ENCODE assay signal across 1 cellular context in genomic region chr9:136728080-136728547, GRCh38.
TF ChIP-seq lines count a peak whose summit lies in the region.

No MANE protein-coding gene starts in this region.

TF ChIP-seq in WTC11, 78 proteins besides CTCF, POLR2A, EP300 and RAD21 (continued from another document and continues in another):
- peak; percentile 91 for TF ChIP-seq ARID4B (CRISPR knock-in tag; IDR thresholded peaks at IDR 0.05; ENCODE audit: borderline replicate concordance)
- TF ChIP-seq ZBTB21 (CRISPR knock-in tag; IDR thresholded peaks at IDR 0.05; ENCODE audit: borderline replicate concordance), result 0 out of 2 replicates have a peak, but pooled peaks have one; percentile 50
- peak; percentile 57; the same call in 1 of the 2 replicates for TF ChIP-seq ZBTB43 (CRISPR knock-in tag; IDR thresholded peaks at IDR 0.05)
- TF ChIP-seq E2F5 (CRISPR knock-in tag; IDR thresholded peaks at IDR 0.05), result peak; percentile 19; the same call in 1 of the 2 replicates
- TF ChIP-seq IRF2 (CRISPR knock-in tag; IDR thresholded peaks at IDR 0.05; ENCODE audit: borderline replicate concordance, low read depth), result no peak
- TF ChIP-seq ELF4 (CRISPR knock-in tag; IDR thresholded peaks at IDR 0.05; ENCODE audit: low read depth), result no peak
- peak; percentile 59; the same call in 1 of the 2 replicates for TF ChIP-seq ZNF219 (CRISPR knock-in tag; IDR thresholded peaks at IDR 0.05; ENCODE audit: borderline replicate concordance)
- TF ChIP-seq FOXP1 (CRISPR knock-in tag; IDR thresholded peaks at IDR 0.05; ENCODE audit: borderline replicate concordance), result peak; percentile 78
- TF ChIP-seq PRRX2 (CRISPR knock-in tag; IDR thresholded peaks at IDR 0.05), result no peak
- TF ChIP-seq SP1 (CRISPR knock-in tag; conservative IDR thresholded peaks at IDR 0.05), result peak; percentile 96
- TF ChIP-seq RELA (CRISPR knock-in tag; IDR thresholded peaks at IDR 0.05; ENCODE audit: borderline replicate concordance), result peak; percentile 63; the same call in 1 of the 2 replicates
- TF ChIP-seq MLX (CRISPR knock-in tag; IDR thresholded peaks at IDR 0.05), result no peak
- TF ChIP-seq USF2 (CRISPR knock-in tag; IDR thresholded peaks at IDR 0.05), result peak; percentile 67
- peak; percentile 92 for TF ChIP-seq MAX (CRISPR knock-in tag; IDR thresholded peaks at IDR 0.05)
- no peak for TF ChIP-seq FOXJ3 (CRISPR knock-in tag; IDR thresholded peaks at IDR 0.05; ENCODE audit: borderline replicate concordance)
- TF ChIP-seq CREM (CRISPR knock-in tag; IDR thresholded peaks at IDR 0.05), result peak; percentile 88
- TF ChIP-seq E2F4 (CRISPR knock-in tag; IDR thresholded peaks at IDR 0.05; ENCODE audit: borderline replicate concordance, low read depth), result 0 out of 2 replicates have a peak, but pooled peaks have one; percentile 53
- TF ChIP-seq ZNF423 (CRISPR knock-in tag; IDR thresholded peaks at IDR 0.05), result no peak
- peak; percentile 70 for TF ChIP-seq ETV6 (CRISPR knock-in tag; IDR thresholded peaks at IDR 0.05)
- TF ChIP-seq TEAD1 (CRISPR knock-in tag; IDR thresholded peaks at IDR 0.05), result peak; percentile 83
- peak; percentile 69; the same call in 1 of the 2 replicates for TF ChIP-seq SMAD3 (CRISPR knock-in tag; IDR thresholded peaks at IDR 0.05; ENCODE audit: borderline replicate concordance)
- TF ChIP-seq ZNF416 (CRISPR knock-in tag; IDR thresholded peaks at IDR 0.05), result peak; percentile 22; the same call in 1 of the 2 replicates
- TF ChIP-seq NR2C2 (CRISPR knock-in tag; IDR thresholded peaks at IDR 0.05), result no peak
- TF ChIP-seq ATF2 (CRISPR knock-in tag; IDR thresholded peaks at IDR 0.05; ENCODE audit: borderline replicate concordance, low read depth), result no peak
- peak; percentile 79 for TF ChIP-seq HMGXB4 (CRISPR knock-in tag; IDR thresholded peaks at IDR 0.05)
- TF ChIP-seq ZNF232 (CRISPR knock-in tag; IDR thresholded peaks at IDR 0.05), result no peak
- TF ChIP-seq E2F1 (CRISPR knock-in tag; IDR thresholded peaks at IDR 0.05), result no peak
- 0 out of 2 replicates have a peak, but pooled peaks have one; percentile 56 for TF ChIP-seq EMX1 (CRISPR knock-in tag; IDR thresholded peaks at IDR 0.05)
- TF ChIP-seq FOXP4 (CRISPR knock-in tag; IDR thresholded peaks at IDR 0.05), result no peak
- no peak for TF ChIP-seq ZNF425 (CRISPR knock-in tag; conservative IDR thresholded peaks at IDR 0.05)
- TF ChIP-seq ESRRA (CRISPR knock-in tag; IDR thresholded peaks at IDR 0.05; ENCODE audit: borderline replicate concordance), result no peak
- TF ChIP-seq TCF7 (CRISPR knock-in tag; IDR thresholded peaks at IDR 0.05; ENCODE audit: low read depth), result 0 out of 2 replicates have a peak, but pooled peaks have one; percentile 23
- no peak for TF ChIP-seq ATF3 (CRISPR knock-in tag; conservative IDR thresholded peaks at IDR 0.05)
- TF ChIP-seq ZMAT4 (CRISPR knock-in tag; IDR thresholded peaks at IDR 0.05), result no peak
- peak; percentile 86; the same call in 1 of the 2 replicates for TF ChIP-seq RORB (CRISPR knock-in tag; IDR thresholded peaks at IDR 0.05)
- TF ChIP-seq ATF1 (CRISPR knock-in tag; IDR thresholded peaks at IDR 0.05), result 0 out of 2 replicates have a peak, but pooled peaks have one; percentile 19
- TF ChIP-seq FOXK1 (CRISPR knock-in tag; IDR thresholded peaks at IDR 0.05), result peak; percentile 76
- TF ChIP-seq CBFB (CRISPR knock-in tag; IDR thresholded peaks at IDR 0.05; ENCODE audit: low read depth), result peak; percentile 95; the same call in 1 of the 2 replicates
- TF ChIP-seq GABPB1 (CRISPR knock-in tag; IDR thresholded peaks at IDR 0.05), result peak; percentile 71; the same call in 1 of the 2 replicates
- TF ChIP-seq TP53 (CRISPR knock-in tag; IDR thresholded peaks at IDR 0.05), result no peak
